Comparison of ENCODE assay signal across 8 cellular contexts in genomic region chr20:35739294-35740163, GRCh38. TPM values are rescaled to one million over a fixed set of nuclear protein-coding genes. Genes with fewer than 3 reads are reported as not detected.
DNase-seq lines count a peak whose midpoint lies in the region; ATAC-seq and TF ChIP-seq lines count a peak whose summit lies in the region.

No MANE protein-coding gene starts in this region.

- peaks cover 26% of the 10 kb centered on the region for H3K4me1 Mint-ChIP-seq in MCF 10A (ENCODE audit: insufficient read depth, unreplicated experiment)
- peaks cover 51% of the 10 kb centered on the region for H3K4me1 Mint-ChIP-seq in mesothelial cell of epicardium

- no peak for TF ChIP-seq POLR2A in NB4 (IDR thresholded peaks at IDR 0.05; ENCODE audit: extremely low read depth, insufficient read length)

- CTCF ChIA-PET in MCF 10A (lab: Yijun Ruan, JAX): interaction anchor here (0.7 to 1.4 kb wide), 13 partner anchors 9 to 214 kb away, joined by 3 to 7 read pairs (median 4); partner anchors contain the start of gene PHF20

- H3K27me3 Mint-ChIP-seq in MCF 10A (ENCODE audit: insufficient read depth, unreplicated experiment) (no peaks in the 10 kb centered on the region), mesothelial cell of epicardium (ENCODE audit: low read depth) (no peaks in the 10 kb centered on the region)

- DNase-seq in GM03348 (ENCODE audit: low spot score) (peak; percentile 35), NB4 (ENCODE audit: low read depth) (peak; percentile 64), MCF 10A (ENCODE audit: unreplicated experiment) (peak; percentile 58), mesothelial cell of epicardium (ENCODE audit: low spot score in 2 of 2, unreplicated experiment in 2 of 2) (no peak), DMS114 treated with DMSO at 0.1 percent for 48 hours (lab: John Stamatoyannopoulos, UW; ENCODE audit: unreplicated experiment) (no peak), DMS153 (lab: John Stamatoyannopoulos, UW) (no peak)
- DNase-seq in stimulated activated CD4-positive, alpha-beta T cell treated with anti-CD3 and anti-CD28 coated beads, Interleukin-12 subunit alpha, Interleukin-12 subunit beta, amount 100 ng/mL, for 4 hours: no peak

- no peak for ATAC-seq in HG03442 (IDR thresholded peaks at IDR 0.05; ENCODE audit: unreplicated experiment)

- BruUV-seq in MCF 10A (replicated peaks; lab: Mats Ljungman, UMichigan): no TSS peak

- TF ChIP-seq CTCF in NB4 (IDR thresholded peaks at IDR 0.05; ENCODE audit: low read depth, low read length) (no peak), MCF 10A (IDR thresholded peaks at IDR 0.05; ENCODE audit: unreplicated experiment) (peak; percentile 35), mesothelial cell of epicardium (IDR thresholded peaks at IDR 0.05; ENCODE audit: unreplicated experiment) (no peak)

- H3K9me3 Mint-ChIP-seq in MCF 10A (ENCODE audit: unreplicated experiment) (no peaks in the 10 kb centered on the region), mesothelial cell of epicardium (no peaks in the 10 kb centered on the region)

- peak overlapping the region; percentile 99 for H3K4me3 ChIP-seq in NB4 (ENCODE audit: low read depth, low read length)

- intact Hi-C loops in MCF 10A (cut with micrococcal nuclease): no loop called here

- H3K36me3 Mint-ChIP-seq in MCF 10A (ENCODE audit: insufficient read depth, unreplicated experiment): peaks cover 77% of the 10 kb centered on the region
- peaks cover 33% of the 10 kb centered on the region for H3K36me3 Mint-ChIP-seq in mesothelial cell of epicardium

- H3K27ac Mint-ChIP-seq in MCF 10A (ENCODE audit: low read depth, unreplicated experiment) (peak overlapping the region; percentile 98), mesothelial cell of epicardium (peak overlapping the region; percentile 100)

- POLR2A ChIA-PET in MCF 10A (lab: Yijun Ruan, JAX): interaction anchor here (0.6 to 11.4 kb wide), 24 partner anchors 9 to 624 kb away, joined by 3 to 617 read pairs (median 6); partner anchors contain the start of genes CPNE1, NFS1, PHF20 and RBM12

- H3K4me3 Mint-ChIP-seq in MCF 10A (ENCODE audit: unreplicated experiment): peak overlapping the region; percentile 97
- H3K4me3 Mint-ChIP-seq in mesothelial cell of epicardium: peak overlapping the region; percentile 100

RNA-seq across cellular contexts. Expression of gene RBM39, which starts 2.5 kb away (rescaled TPM):
- total RNA-seq in MCF 10A (2022) (380 and 438 TPM in 2 replicates), mesothelial cell of epicardium (463 to 488 TPM (median 479 TPM) in 3 replicates)

RNA-seq across cellular contexts. Expression of gene PHF20, which starts 32.3 kb away (rescaled TPM):
- total RNA-seq in MCF 10A (2022): 64.2 and 74.7 TPM in 2 replicates
- 48.6 to 49.7 TPM (median 48.7 TPM) in 3 replicates for total RNA-seq in mesothelial cell of epicardium

RNA-seq across cellular contexts. Expression of gene ROMO1, which starts 40.3 kb away (rescaled TPM):
- 173 and 192 TPM in 2 replicates for total RNA-seq in MCF 10A (2022)
- 105 to 107 TPM (median 105 TPM) in 3 replicates for total RNA-seq in mesothelial cell of epicardium

RNA-seq across cellular contexts. Expression of gene NFS1, which starts 40.4 kb away (rescaled TPM):
- total RNA-seq in MCF 10A (2022) (27.6 and 28.6 TPM in 2 replicates), mesothelial cell of epicardium (16.5 to 19.6 TPM (median 18.9 TPM) in 3 replicates)

Comparison
In these comparisons a context has a peak if more than half of its experiments do, and no peak if none do; other contexts are left out.
1. DNase-seq: peak in GM03348 (single experiment), NB4 (single experiment) and MCF 10A (single experiment); none in mesothelial cell of epicardium (0 of 2), stimulated activated CD4-positive, alpha-beta T cell treated with anti-CD3 and anti-CD28 coated beads, Interleukin-12 subunit alpha, Interleukin-12 subunit beta, amount 100 ng/mL, for 4 hours (single experiment), DMS114 treated with DMSO at 0.1 percent for 48 hours (single experiment) and DMS153 (single experiment).